9 cellular contexts compared by ENCODE assay signal in the genomic region with DNA sequence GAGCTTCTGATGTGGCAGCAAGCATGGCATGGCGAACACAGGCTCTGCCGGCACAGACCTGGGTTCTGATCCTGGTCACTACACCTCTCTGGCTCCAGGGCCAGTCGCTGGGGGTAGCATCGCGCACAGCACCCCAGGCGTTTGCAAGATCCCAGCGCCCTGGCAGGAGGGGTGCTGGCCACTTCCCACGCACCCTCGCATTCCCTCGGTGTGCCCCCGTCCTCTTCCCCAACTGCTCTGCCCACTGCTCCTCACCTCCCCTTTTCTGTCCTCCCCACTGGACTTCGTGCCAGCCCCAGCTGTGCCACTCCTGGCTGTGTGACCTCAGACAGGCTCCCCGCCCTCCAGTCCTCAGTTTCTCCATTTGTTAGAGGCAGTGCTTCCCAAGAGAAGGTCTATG. TPM values are rescaled to one million over a fixed set of nuclear protein-coding genes. Genes with fewer than 3 reads are reported as not detected.
DNase-seq lines count a peak whose midpoint lies in the region; ATAC-seq and TF ChIP-seq lines count a peak whose summit lies in the region.
"Had no signal": no experiment of that assay in that cellular context is flagged by ENCODE, and none has a peak within 500 bp of the region (broad histone marks: within the 10 kb centered on the region; RNA-seq: fewer than 3 reads in every experiment).

No MANE protein-coding gene starts in this region.

- no peak for ATAC-seq in CD4-positive, alpha-beta T cell (ENCODE audit: poor library complexity)
- ATAC-seq in GM18511 (IDR thresholded peaks at IDR 0.05; ENCODE audit: unreplicated experiment) (no peak), HG02981 (IDR thresholded peaks at IDR 0.05; ENCODE audit: unreplicated experiment) (no peak)

- peaks cover 32% of the 10 kb centered on the region for H3K4me1 Mint-ChIP-seq in CD4-positive, alpha-beta T cell (ENCODE audit: low read depth)

- TF ChIP-seq CTCF in CD4-positive, alpha-beta T cell (IDR thresholded peaks at IDR 0.05) = no peak
- TF ChIP-seq CTCF in Peyer's patch (IDR thresholded peaks at IDR 0.05) (no peak), fibroblast of mammary gland (conservative IDR thresholded peaks at IDR 0.05; ENCODE audit: control insufficient read depth, insufficient read depth, low read depth, low read length) (no peak), prostate gland (IDR thresholded peaks at IDR 0.05) (no peak)

- peak in 1 of 10 experiments; percentile 29 for DNase-seq in CD4-positive, alpha-beta T cell
- DNase-seq in Peyer's patch (no peak), fibroblast of mammary gland (ENCODE audit: low read depth) (no peak), prostate gland (ENCODE audit: low spot score) (no peak), NCI-H526 (lab: John Stamatoyannopoulos, UW) (no peak), epidermal melanocyte (ENCODE audit: insufficient read length, low spot score) (no peak)
- DNase-seq: T1000 had no signal

- intact Hi-C loops in CD4-positive, alpha-beta T cell (cut with DNase I, micrococcal nuclease) = no loop called here
- intact Hi-C loops in prostate gland (cut with DNase I) = loop anchor here (5.0 kb wide), 1 partner anchor 333 kb away; a partner anchor contains a TSS

- peak overlapping the region in 1 of 4 donors; percentile 64 for H3K4me3 ChIP-seq in Peyer's patch
- peak overlapping the region; percentile 77 for H3K4me3 ChIP-seq in fibroblast of mammary gland (ENCODE audit: control insufficient read depth, low read depth, low read length)
- H3K4me3 ChIP-seq in prostate gland = no peak overlapping the region

- no peaks in the 10 kb centered on the region for H3K9me3 ChIP-seq in CD4-positive, alpha-beta T cell (ENCODE audit: control insufficient read depth, low read length)
- H3K9me3 ChIP-seq in Peyer's patch (no peaks in the 10 kb centered on the region), prostate gland (no peaks in the 10 kb centered on the region)

- no peaks in the 10 kb centered on the region for H3K27me3 ChIP-seq in CD4-positive, alpha-beta T cell (ENCODE audit: control insufficient read depth, insufficient read depth, low read length)
- H3K27me3 ChIP-seq in Peyer's patch = no peaks in the 10 kb centered on the region
- H3K27me3 ChIP-seq in prostate gland (replicated peaks; ENCODE audit: insufficient read depth) = no peaks in the 10 kb centered on the region

- CTCF ChIA-PET in CD4-positive, alpha-beta T cell (lab: Charles Lee) = interaction anchor here (2.1 kb wide), 1 partner anchor 97 kb away, joined by 9 read pairs; a partner anchor contains a TSS

- peak overlapping the region; percentile 92 for H3K4me3 Mint-ChIP-seq in CD4-positive, alpha-beta T cell

- H3K36me3 ChIP-seq in Peyer's patch = peaks cover 0 to 15% (median 0%) of the 10 kb centered on the region in 3 donors
- peaks cover 4 to 6% of the 10 kb centered on the region in 2 donors for H3K36me3 ChIP-seq in prostate gland

- no peak overlapping the region for H3K27ac ChIP-seq in CD4-positive, alpha-beta T cell (ENCODE audit: low read depth, low read length)
- H3K27ac ChIP-seq in Peyer's patch = peak overlapping the region in 3 of 4 donors; percentile 47 to 89 (median 61)
- H3K27ac ChIP-seq in prostate gland = peak overlapping the region; percentile 86 to 88

- no peak for TF ChIP-seq POLR2A in Peyer's patch (IDR thresholded peaks at IDR 0.05)
- no peak for TF ChIP-seq POLR2A in prostate gland (IDR thresholded peaks at IDR 0.05)

- peaks cover 0 to 31% (median 13%) of the 10 kb centered on the region in 4 donors for H3K4me1 ChIP-seq in Peyer's patch
- peaks cover 11% of the 10 kb centered on the region for H3K4me1 ChIP-seq in prostate gland (replicated peaks)

- H3K27me3 Mint-ChIP-seq in CD4-positive, alpha-beta T cell = no peaks in the 10 kb centered on the region

- POLR2A ChIA-PET in CD4-positive, alpha-beta T cell (lab: Charles Lee) = interaction anchor here (0.6 to 3.7 kb wide), 4 partner anchors 36 to 334 kb away, joined by 3 to 13 read pairs (median 5); a partner anchor contains a TSS

- H3K9me3 Mint-ChIP-seq in CD4-positive, alpha-beta T cell = no peaks in the 10 kb centered on the region

- H3K27ac Mint-ChIP-seq in CD4-positive, alpha-beta T cell = no peak overlapping the region

- H3K36me3 Mint-ChIP-seq in CD4-positive, alpha-beta T cell (ENCODE audit: low read depth) = no peaks in the 10 kb centered on the region

- 66% methylated on average over 13 of the region's 13 CpGs for WGBS in prostate gland

RNA-seq across cellular contexts. Expression of a gene that starts 2.8 kb away (rescaled TPM):
- total RNA-seq in CD4-positive, alpha-beta T cell = 1 to 10 TPM; 2.9 to 3.5 TPM
- total RNA-seq in Peyer's patch = 10 to 100 TPM; 29.7 to 78.4 (median 39.1) TPM
- total RNA-seq in prostate gland = 100 to 1,000 TPM; 127 to 129 TPM

RNA-seq across cellular contexts. Expression of a gene that starts 35.6 kb away (rescaled TPM):
- 10 to 100 TPM; 43.2 to 44.5 TPM for total RNA-seq in CD4-positive, alpha-beta T cell
- total RNA-seq in Peyer's patch (10 to 100 TPM; 10.2 to 23.1 (median 17.1) TPM), prostate gland (10 to 100 TPM; 18.3 to 26.7 TPM)

RNA-seq across cellular contexts. Expression of a gene that starts 35.9 kb away (rescaled TPM):
- total RNA-seq in CD4-positive, alpha-beta T cell = 10 to 100 TPM; 80.9 to 84.5 TPM
- 10 to 100 TPM; 26.0 to 71.0 (median 35.6) TPM for total RNA-seq in Peyer's patch
- total RNA-seq in prostate gland = 10 to 100 TPM; 24.3 to 25.0 TPM

Comparison
In these comparisons a context has a peak if more than half of its experiments do, and no peak if none do; other contexts are left out.
1. RNA of a gene that starts 2.8 kb away (total RNA-seq): 127 to 129 TPM in prostate gland and 29.7 to 78.4 TPM in Peyer's patch; 2.9 to 3.5 TPM in CD4-positive, alpha-beta T cell; every median in the first group is over 4 times any median in the second.